Comparison of ENCODE assay signal across 15 cellular contexts in the genomic region with DNA sequence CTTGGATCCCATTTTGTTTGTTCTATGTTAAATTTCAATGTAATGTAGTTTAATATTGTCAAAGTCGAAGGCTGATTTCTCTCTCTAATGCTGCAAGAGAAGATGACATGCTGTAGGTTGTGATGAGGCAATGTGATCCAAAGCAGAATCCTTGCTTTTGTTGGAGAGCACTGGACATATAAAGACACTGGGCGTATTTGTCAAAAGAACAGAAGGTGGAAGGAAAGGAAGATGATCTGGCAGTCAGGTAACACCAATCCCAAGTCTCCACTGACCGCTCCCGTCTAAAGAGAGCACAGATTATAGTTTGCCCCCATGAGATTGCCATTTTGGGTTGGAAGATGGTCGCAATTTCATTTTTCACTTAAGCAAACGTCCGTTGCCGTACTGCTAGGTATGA. TPM values are rescaled to one million over a fixed set of nuclear protein-coding genes. Genes with fewer than 3 reads are reported as not detected.
DNase-seq lines count a peak whose midpoint lies in the region; ATAC-seq and TF ChIP-seq lines count a peak whose summit lies in the region.
"Had no signal": no experiment of that assay in that cellular context is flagged by ENCODE, and none has a peak within 500 bp of the region (broad histone marks: within the 10 kb centered on the region; RNA-seq: fewer than 3 reads in every experiment).

No MANE protein-coding gene starts in this region.

- H3K27ac Mint-ChIP-seq in Caco-2 (ENCODE audit: unreplicated experiment): no peak overlapping the region
- no peak overlapping the region for H3K27ac Mint-ChIP-seq in glutamatergic neuron (ENCODE audit: unreplicated experiment)
- H3K27ac Mint-ChIP-seq in neural progenitor cell: no peak overlapping the region
- no peak overlapping the region for H3K27ac Mint-ChIP-seq in immature natural killer cell
- H3K27ac Mint-ChIP-seq: activated CD4-positive, alpha-beta T cell treated with anti-CD3 and anti-CD28 coated beads for 36 hours; naive B cell had no signal

- H3K4me3 ChIP-seq in Caco-2 (ENCODE audit: low read depth, low read length) (no peak overlapping the region), HUES64 (ENCODE audit: low read length) (peak overlapping the region; percentile 74), neural progenitor cell (peak overlapping the region; percentile 62)
- H3K4me3 ChIP-seq: uterus had no signal

- H3K4me2 ChIP-seq in neural progenitor cell: peak overlapping the region; percentile 100

- H3K36me3 Mint-ChIP-seq in Caco-2 (ENCODE audit: insufficient read depth, unreplicated experiment): no peaks in the 10 kb centered on the region
- H3K36me3 Mint-ChIP-seq in glutamatergic neuron (ENCODE audit: unreplicated experiment): no peaks in the 10 kb centered on the region
- H3K36me3 Mint-ChIP-seq in neural progenitor cell: no peaks in the 10 kb centered on the region
- H3K36me3 Mint-ChIP-seq in immature natural killer cell: peaks cover 0 to 4% (median 0%) of the 10 kb centered on the region in 3 donors

- no peaks in the 10 kb centered on the region for H3K4me1 Mint-ChIP-seq in Caco-2 (ENCODE audit: low read depth, unreplicated experiment)
- H3K4me1 Mint-ChIP-seq in glutamatergic neuron (ENCODE audit: low read depth, unreplicated experiment): peaks cover 6% of the 10 kb centered on the region
- H3K4me1 Mint-ChIP-seq in neural progenitor cell: peaks cover 15% of the 10 kb centered on the region
- no peaks in the 10 kb centered on the region for H3K4me1 Mint-ChIP-seq in immature natural killer cell

- H2AFZ ChIP-seq in neural progenitor cell (replicated peaks): peak overlapping the region; percentile 84

- TF ChIP-seq CTCF in Caco-2 (IDR thresholded peaks at IDR 0.05; ENCODE audit: insufficient read depth in 1 of 2, low read depth in 1 of 2, low read length in 1 of 2, severe bottlenecking in 1 of 2, unreplicated experiment in 1 of 2) (no peak), glutamatergic neuron (IDR thresholded peaks at IDR 0.05; ENCODE audit: partially characterized antibody, unreplicated experiment) (no peak), neural progenitor cell (IDR thresholded peaks at IDR 0.05) (no peak)

- DNase-seq in Caco-2 (no peak), glutamatergic neuron (no peak), neural progenitor cell (ENCODE audit: low spot score) (no peak), HPDE6-E6E7 (ENCODE audit: extremely low spot score) (no peak), immature natural killer cell (no peak)
- DNase-seq in activated CD4-positive, alpha-beta T cell treated with anti-CD3 and anti-CD28 coated beads for 4 hours: no peak
- DNase-seq: activated CD4-positive, alpha-beta T cell treated with anti-CD3 and anti-CD28 coated beads for 36 hours; erythroblast; heart left ventricle; naive B cell; right cardiac atrium; T-helper 9 cell; uterus had no signal

- peaks cover 1% of the 10 kb centered on the region for H3K27me3 ChIP-seq in Caco-2 (replicated peaks; ENCODE audit: control insufficient read depth, insufficient read depth, low read length)
- H3K27me3 ChIP-seq in HUES64 (ENCODE audit: insufficient read depth, low read length): peaks cover 71% of the 10 kb centered on the region
- peaks cover 81% of the 10 kb centered on the region for H3K27me3 ChIP-seq in neural progenitor cell

- H4K20me1 ChIP-seq in neural progenitor cell (ENCODE audit: low read depth): peaks cover 7% of the 10 kb centered on the region

- H3K27ac ChIP-seq in HUES64 (ENCODE audit: low read depth, low read length) (no peak overlapping the region), neural progenitor cell (no peak overlapping the region)
- H3K27ac ChIP-seq: heart left ventricle, uterus had no signal

- no peaks in the 10 kb centered on the region for H3K36me3 ChIP-seq in Caco-2 (ENCODE audit: control insufficient read depth, insufficient read depth, low read length)
- no peaks in the 10 kb centered on the region for H3K36me3 ChIP-seq in HUES64 (ENCODE audit: insufficient read depth, low read length)
- no peaks in the 10 kb centered on the region for H3K36me3 ChIP-seq in neural progenitor cell
- H3K36me3 ChIP-seq: heart left ventricle, uterus had no signal

- intact Hi-C loops in Caco-2 (cut with micrococcal nuclease; ENCODE audit: unreplicated experiment): no loop called here

- ATAC-seq in HG03039 (IDR thresholded peaks at IDR 0.05; ENCODE audit: unreplicated experiment): no peak
- ATAC-seq: activated CD4-positive, alpha-beta T cell treated with anti-CD3 and anti-CD28 coated beads for 36 hours had no signal

- POLR2A ChIA-PET in Caco-2 (lab: Charles Lee): no interaction called here

- no peaks in the 10 kb centered on the region for H3K9me3 Mint-ChIP-seq in Caco-2 (ENCODE audit: unreplicated experiment)
- no peaks in the 10 kb centered on the region for H3K9me3 Mint-ChIP-seq in glutamatergic neuron (ENCODE audit: unreplicated experiment)
- peaks cover 9% of the 10 kb centered on the region for H3K9me3 Mint-ChIP-seq in neural progenitor cell
- peaks cover 4 to 21% (median 12%) of the 10 kb centered on the region in 6 donors for H3K9me3 Mint-ChIP-seq in immature natural killer cell

- H3K9ac ChIP-seq in HUES64 (ENCODE audit: low read depth, low read length) (no peak overlapping the region), neural progenitor cell (no peak overlapping the region)

- no peaks in the 10 kb centered on the region for H3F3A ChIP-seq in neural progenitor cell (ENCODE audit: low read depth)

- CTCF ChIA-PET in Caco-2 (lab: Charles Lee): no interaction called here

- H3K9me3 ChIP-seq in Caco-2 (no peaks in the 10 kb centered on the region), HUES64 (ENCODE audit: insufficient read depth, low read depth, low read length) (peaks cover 7% of the 10 kb centered on the region; the same call in 1 of the 2 replicates), neural progenitor cell (ENCODE audit: low read depth) (no peaks in the 10 kb centered on the region)
- H3K9me3 ChIP-seq: uterus had no signal

- H3K4me1 ChIP-seq in Caco-2: peaks cover 4% of the 10 kb centered on the region; the same call in 1 of the 2 replicates
- H3K4me1 ChIP-seq in HUES64 (ENCODE audit: insufficient read depth, low read length): peaks cover 5% of the 10 kb centered on the region; the same call in 1 of the 2 replicates
- peaks cover 8% of the 10 kb centered on the region for H3K4me1 ChIP-seq in neural progenitor cell
- H3K4me1 ChIP-seq: uterus had no signal

- H3K79me2 ChIP-seq in neural progenitor cell (ENCODE audit: low read depth): no peaks in the 10 kb centered on the region

- peak overlapping the region; percentile 88 for H3K4me3 Mint-ChIP-seq in Caco-2 (ENCODE audit: unreplicated experiment)
- H3K4me3 Mint-ChIP-seq in glutamatergic neuron (ENCODE audit: unreplicated experiment): peak overlapping the region; percentile 92
- peak overlapping the region; percentile 83 for H3K4me3 Mint-ChIP-seq in neural progenitor cell
- H3K4me3 Mint-ChIP-seq in immature natural killer cell: peak overlapping the region in 2 of 5 donors; percentile 11 to 28
- H3K4me3 Mint-ChIP-seq: activated CD4-positive, alpha-beta T cell treated with anti-CD3 and anti-CD28 coated beads for 36 hours had no signal

- BruUV-seq in Caco-2 (replicated peaks; lab: Mats Ljungman, UMichigan): no TSS peak

- peaks cover 3% of the 10 kb centered on the region for H3K27me3 Mint-ChIP-seq in Caco-2 (ENCODE audit: insufficient read depth, unreplicated experiment)
- peaks cover 17% of the 10 kb centered on the region for H3K27me3 Mint-ChIP-seq in glutamatergic neuron (ENCODE audit: unreplicated experiment)
- H3K27me3 Mint-ChIP-seq in neural progenitor cell (ENCODE audit: insufficient read depth, low read depth): peaks cover 40% of the 10 kb centered on the region
- H3K27me3 Mint-ChIP-seq in immature natural killer cell (ENCODE audit: low read depth in 3 of 3): peaks cover 0 to 25% (median 8%) of the 10 kb centered on the region in 3 donors

- WGBS in HUES64: 41% methylated on average over 8 of the region's 8 CpGs

RNA-seq across cellular contexts. Expression of gene RFX6, which starts 0.9 kb away (rescaled TPM):
- total RNA-seq in Caco-2 (2022): 1.3 and 1.5 TPM in 2 replicates
- polyA plus RNA-seq in HUES64 (2013, experiment 1 of 2): not detected
- not detected for polyA plus RNA-seq in HUES64 (2013, experiment 2 of 2)
- not detected for total RNA-seq in glutamatergic neuron (ENCODE audit: unreplicated experiment)
- total RNA-seq in neural progenitor cell (ENCODE audit: low replicate concordance): not detected in 2 replicates
- not detected for polyA plus RNA-seq in immature natural killer cell
- total RNA-seq: activated CD4-positive, alpha-beta T cell treated with anti-CD3 and anti-CD28 coated beads for 36 hours; heart left ventricle; right cardiac atrium; uterus had no signal
- polyA plus RNA-seq: heart left ventricle, right cardiac atrium had no signal

RNA-seq across cellular contexts. Expression of gene GPRC6A, which starts 47.2 kb away (rescaled TPM):
- total RNA-seq in Caco-2 (2022): 0.41 and 0.81 TPM in 2 replicates
- 0.15 TPM for polyA plus RNA-seq in HUES64 (2013, experiment 1 of 2)
- polyA plus RNA-seq in HUES64 (2013, experiment 2 of 2): not detected
- total RNA-seq in glutamatergic neuron (ENCODE audit: unreplicated experiment): not detected
- 0.06 TPM in 1 of 2 replicates, not detected in the other for total RNA-seq in neural progenitor cell (ENCODE audit: low replicate concordance)
- polyA plus RNA-seq in immature natural killer cell: not detected
- total RNA-seq: activated CD4-positive, alpha-beta T cell treated with anti-CD3 and anti-CD28 coated beads for 36 hours; heart left ventricle; right cardiac atrium had no signal
- polyA plus RNA-seq: heart left ventricle, right cardiac atrium had no signal
